In the genomic region with DNA sequence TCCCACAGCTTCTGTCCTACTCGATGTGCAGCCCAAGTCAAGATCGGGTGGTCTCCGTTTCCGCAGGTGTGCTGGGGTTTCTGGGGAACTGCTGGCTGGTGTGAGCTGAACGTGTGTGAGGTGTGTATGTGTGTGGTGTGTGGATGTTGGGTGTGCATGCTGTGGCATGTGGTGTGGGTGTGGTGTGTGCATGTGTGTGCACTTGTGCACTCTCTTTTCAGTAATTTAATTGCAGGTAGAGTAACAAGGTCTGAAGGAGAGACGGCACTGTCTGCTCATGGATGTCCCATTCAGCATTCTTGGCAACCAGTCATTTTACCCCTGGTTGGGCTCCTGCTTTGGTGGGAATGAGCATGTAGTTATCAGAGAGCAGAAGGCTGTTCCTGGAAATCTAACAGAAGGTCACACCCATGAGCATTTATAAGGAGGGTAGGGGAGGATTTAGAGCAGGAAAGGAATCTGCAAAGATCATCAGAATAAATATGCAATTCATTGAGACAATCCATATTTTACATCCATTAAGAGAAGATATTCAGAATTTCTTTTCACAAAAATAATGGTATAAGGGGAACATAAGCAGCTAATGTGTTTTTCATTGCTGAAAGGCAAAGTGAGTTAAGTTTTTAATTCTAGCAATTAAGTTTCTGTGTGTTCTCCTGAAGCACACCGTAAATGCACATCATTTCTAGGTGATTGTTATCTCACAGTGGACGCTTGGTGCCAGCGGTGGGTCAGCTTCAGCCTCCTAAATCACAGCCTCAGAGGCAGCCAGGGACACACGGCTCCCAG, we compare ENCODE assay signal across 25 cellular contexts.
DNase-seq lines count a peak whose midpoint lies in the region; ATAC-seq and TF ChIP-seq lines count a peak whose summit lies in the region.
"Had no signal": no experiment of that assay in that cellular context is flagged by ENCODE, and none has a peak within 500 bp of the region (broad histone marks: within the 10 kb centered on the region; RNA-seq: fewer than 3 reads in every experiment).

No MANE protein-coding gene starts in this region.

- TF ChIP-seq CTCF in heart left ventricle (IDR thresholded peaks at IDR 0.05) (no peak), upper lobe of left lung (IDR thresholded peaks at IDR 0.05) (no peak), smooth muscle cell (IDR thresholded peaks at IDR 0.05; ENCODE audit: borderline replicate concordance, insufficient read depth, poor library complexity, severe bottlenecking) (no peak)

- peaks cover 0 to 59% (median 39%) of the 10 kb centered on the region in 12 donors for H3K4me1 ChIP-seq in heart left ventricle
- peaks cover 0 to 15% (median 8%) of the 10 kb centered on the region in 4 donors for H3K4me1 ChIP-seq in upper lobe of left lung
- H3K4me1 ChIP-seq in smooth muscle cell (ENCODE audit: low read depth): no peaks in the 10 kb centered on the region
- H3K4me1 ChIP-seq: prostate gland had no signal

- no peak overlapping the region for H3K4me3 Mint-ChIP-seq in activated T-helper 2 cell treated with anti-CD3 and anti-CD28 coated beads, Interferon-gamma antibody, Interleukin-2, Interleukin-4, amounts not matched to agents 10 μg/mL and 5 μg/mL and 100 μg/mL, durations not matched to agents 14 hours and 24 hours and 36 hours (ENCODE audit: low read depth)
- H3K4me3 Mint-ChIP-seq: activated CD4-positive, alpha-beta T cell treated with anti-CD3 and anti-CD28 coated beads for 36 hours; activated CD8-positive, alpha-beta memory T cell treated with anti-CD3 and anti-CD28 coated beads, Interleukin-2, amount 10 ng/mL, durations not matched to agents 7 days and 5 days; nephron had no signal

- peaks cover 5% of the 10 kb centered on the region for H3K4me1 Mint-ChIP-seq in activated T-helper 2 cell treated with anti-CD3 and anti-CD28 coated beads, Interferon-gamma antibody, Interleukin-2, Interleukin-4, amounts not matched to agents 10 μg/mL and 5 μg/mL and 100 μg/mL, durations not matched to agents 14 hours and 24 hours and 36 hours (ENCODE audit: low read depth)

- peaks cover 24% of the 10 kb centered on the region for H3K36me3 Mint-ChIP-seq in activated T-helper 2 cell treated with anti-CD3 and anti-CD28 coated beads, Interferon-gamma antibody, Interleukin-2, Interleukin-4, amounts not matched to agents 10 μg/mL and 5 μg/mL and 100 μg/mL, durations not matched to agents 14 hours and 24 hours and 36 hours (ENCODE audit: low read depth)

- no peaks in the 10 kb centered on the region for H3K27me3 Mint-ChIP-seq in activated T-helper 2 cell treated with anti-CD3 and anti-CD28 coated beads, Interferon-gamma antibody, Interleukin-2, Interleukin-4, amounts not matched to agents 10 μg/mL and 5 μg/mL and 100 μg/mL, durations not matched to agents 14 hours and 24 hours and 36 hours (ENCODE audit: low read depth)
- H3K27me3 Mint-ChIP-seq: activated CD4-positive, alpha-beta T cell treated with anti-CD3 and anti-CD28 coated beads for 36 hours; activated CD8-positive, alpha-beta memory T cell treated with anti-CD3 and anti-CD28 coated beads, Interleukin-2, amount 10 ng/mL, durations not matched to agents 7 days and 5 days had no signal

- no peak for TF ChIP-seq POLR2A in heart left ventricle (IDR thresholded peaks at IDR 0.05)
- no peak for TF ChIP-seq POLR2A in upper lobe of left lung (IDR thresholded peaks at IDR 0.05)

- H3K4me3 ChIP-seq in heart left ventricle: no peak overlapping the region
- H3K4me3 ChIP-seq in upper lobe of left lung: no peak overlapping the region
- H3K4me3 ChIP-seq in smooth muscle cell: no peak overlapping the region
- H3K4me3 ChIP-seq: left lung, prostate gland, skin epidermis had no signal

- no peak for TF ChIP-seq EP300 in upper lobe of left lung (IDR thresholded peaks at IDR 0.05)

- DNase-seq in DMS 273 (lab: John Stamatoyannopoulos, UW; ENCODE audit: unreplicated experiment) (peak; percentile 34), DMS 273 treated with DMSO at 0.1 percent for 48 hours (lab: John Stamatoyannopoulos, UW) (no peak), heart left ventricle (peak in 1 of 5 donors; percentile 30), left ventricle myocardium superior (no peak), upper lobe of left lung (no peak), smooth muscle cell (lab: John Stamatoyannopoulos, UW; ENCODE audit: unreplicated experiment) (no peak)
- no peak for DNase-seq in activated T-helper 2 cell treated with anti-CD3 and anti-CD28 coated beads, Interferon-gamma antibody, Interleukin-2, Interleukin-4, amounts not matched to agents 10 μg/mL and 5 μg/mL and 100 μg/mL, durations not matched to agents 14 hours and 24 hours and 36 hours (ENCODE audit: low spot score)
- DNase-seq: activated CD4-positive, alpha-beta T cell treated with anti-CD3 and anti-CD28 coated beads for 36 hours; activated CD8-positive, alpha-beta memory T cell treated with anti-CD3 and anti-CD28 coated beads, Interleukin-2, amount 10 ng/mL, durations not matched to agents 7 days and 5 days; amniotic stem cell; caudate nucleus; dermis blood vessel endothelial cell; KBM-7; NCI-H1436 treated with DMSO at 0.1 percent for 48 hours; NCI-H2171 treated with DMSO at 0.1 percent for 48 hours; NCI-H69; stimulated activated CD4-positive, alpha-beta T cell treated with anti-CD3 and anti-CD28 coated beads, Interleukin-2, amount 100 ng/mL, for 24 hours; stimulated activated naive CD4-positive, alpha-beta T cell; SW 1271 had no signal

- H3K27me3 ChIP-seq in heart left ventricle: no peaks in the 10 kb centered on the region
- H3K27me3 ChIP-seq in upper lobe of left lung: no peaks in the 10 kb centered on the region
- no peaks in the 10 kb centered on the region for H3K27me3 ChIP-seq in smooth muscle cell (ENCODE audit: low read depth)
- H3K27me3 ChIP-seq: left lung had no signal

- no peaks in the 10 kb centered on the region for H3K9me3 Mint-ChIP-seq in activated T-helper 2 cell treated with anti-CD3 and anti-CD28 coated beads, Interferon-gamma antibody, Interleukin-2, Interleukin-4, amounts not matched to agents 10 μg/mL and 5 μg/mL and 100 μg/mL, durations not matched to agents 14 hours and 24 hours and 36 hours
- H3K9me3 Mint-ChIP-seq: nephron had no signal

- H3K27ac ChIP-seq in heart left ventricle (peak overlapping the region; percentile 38 to 90 (median 76)), upper lobe of left lung (peak overlapping the region in 3 of 4 donors; percentile 20 to 63 (median 32)), smooth muscle cell (ENCODE audit: low read depth) (no peak overlapping the region)
- H3K27ac ChIP-seq: 22Rv1, left lung, prostate gland had no signal

- peaks cover 0 to 55% (median 25%) of the 10 kb centered on the region in 9 donors for H3K36me3 ChIP-seq in heart left ventricle
- H3K36me3 ChIP-seq in upper lobe of left lung: peaks cover 0 to 63% (median 21%) of the 10 kb centered on the region in 4 donors
- no peaks in the 10 kb centered on the region for H3K36me3 ChIP-seq in smooth muscle cell (ENCODE audit: low read depth)
- H3K36me3 ChIP-seq: prostate gland had no signal

- no peak overlapping the region for H3K4me2 ChIP-seq in smooth muscle cell

- no peaks in the 10 kb centered on the region for H3F3A ChIP-seq in smooth muscle cell (ENCODE audit: low read depth)

- no peak for ATAC-seq in heart left ventricle
- no peak for ATAC-seq in left ventricle myocardium superior
- ATAC-seq in esophagus mucosa: peak; percentile 14
- no peak for ATAC-seq in upper lobe of left lung (ENCODE audit: low FRiP score in 2 of 2)
- ATAC-seq: activated CD4-positive, alpha-beta T cell treated with anti-CD3 and anti-CD28 coated beads for 36 hours; activated CD8-positive, alpha-beta memory T cell treated with anti-CD3 and anti-CD28 coated beads, Interleukin-2, amount 10 ng/mL, durations not matched to agents 7 days and 5 days had no signal

- intact Hi-C loops in heart left ventricle (cut with DNase I): loop anchor here in 1 of 10 donors (5.0 kb wide), 1 partner anchor 36 kb away; no protein-coding TSS in a partner anchor
- intact Hi-C loops in left ventricle myocardium superior (cut with micrococcal nuclease): no loop called here
- intact Hi-C loops in activated T-helper 2 cell treated with anti-CD3 and anti-CD28 coated beads, Interferon-gamma antibody, Interleukin-2, Interleukin-4, amounts not matched to agents 10 μg/mL and 5 μg/mL and 100 μg/mL, durations not matched to agents 14 hours and 24 hours and 36 hours (cut with micrococcal nuclease): no loop called here

- 59 to 79% (median 68%) methylated on average over 10 of the region's 10 CpGs for WGBS in heart left ventricle, 4 donors
- WGBS in upper lobe of left lung, 2 donors: 90 to 94% methylated on average over 10 of the region's 10 CpGs
- WGBS in smooth muscle cell (ENCODE audit: low lambda C conversion rate): 94% methylated on average over 10 of the region's 10 CpGs

- no peak overlapping the region for H3K9ac ChIP-seq in smooth muscle cell (ENCODE audit: low read depth)

- H3K79me2 ChIP-seq in smooth muscle cell (ENCODE audit: low read depth): no peaks in the 10 kb centered on the region

- H3K9me3 ChIP-seq in heart left ventricle (no peaks in the 10 kb centered on the region), upper lobe of left lung (no peaks in the 10 kb centered on the region), smooth muscle cell (replicated peaks; ENCODE audit: low read depth) (no peaks in the 10 kb centered on the region)
- H3K9me3 ChIP-seq: left lung, prostate gland had no signal

- no peak overlapping the region for H3K27ac Mint-ChIP-seq in activated T-helper 2 cell treated with anti-CD3 and anti-CD28 coated beads, Interferon-gamma antibody, Interleukin-2, Interleukin-4, amounts not matched to agents 10 μg/mL and 5 μg/mL and 100 μg/mL, durations not matched to agents 14 hours and 24 hours and 36 hours
- H3K27ac Mint-ChIP-seq: activated CD4-positive, alpha-beta T cell treated with anti-CD3 and anti-CD28 coated beads for 36 hours; activated CD8-positive, alpha-beta memory T cell treated with anti-CD3 and anti-CD28 coated beads, Interleukin-2, amount 10 ng/mL, durations not matched to agents 7 days and 5 days had no signal

- H4K20me1 ChIP-seq in smooth muscle cell (ENCODE audit: low read depth): no peaks in the 10 kb centered on the region

- no peak overlapping the region for H2AFZ ChIP-seq in smooth muscle cell (ENCODE audit: low read depth)
